ENCODE assay signal across 9 cellular contexts in genomic region chr4:14168919-14169318, GRCh38.
DNase-seq lines count a peak whose midpoint lies in the region; ATAC-seq, FAIRE-seq and TF ChIP-seq lines count a peak whose summit lies in the region.
"Had no signal": no experiment of that assay in that cellular context is flagged by ENCODE, and none has a peak within 500 bp of the region (broad histone marks: within the 10 kb centered on the region; RNA-seq: fewer than 3 reads in every experiment).

No MANE protein-coding gene starts in this region.

- peak; percentile 57 for DNase-seq in AG20443 (ENCODE audit: low spot score)
- peak; percentile 87 for DNase-seq in T1000 (lab: John Stamatoyannopoulos, UW)
- DNase-seq in kidney: no peak
- DNase-seq in occipital lobe (lab: John Stamatoyannopoulos, UW): no peak
- no peak for DNase-seq in NCI-H526 treated with DMSO at 0.1 percent for 48 hours (lab: John Stamatoyannopoulos, UW)
- no peak for DNase-seq in T-helper 2 cell treated with Interferon-gamma antibody and Interleukin-4, amounts not matched to agents 5 μg/mL and 100 μg/mL, for 36 hours (ENCODE audit: low spot score)
- DNase-seq: activated naive CD8-positive, alpha-beta T cell treated with anti-CD3 and anti-CD28 coated beads, Interleukin-2, amount 10 ng/mL, durations not matched to agents 7 days and 5 days had no signal

- H3K27ac Mint-ChIP-seq in T-helper 2 cell treated with Interferon-gamma antibody and Interleukin-4, amounts not matched to agents 5 μg/mL and 100 μg/mL, for 36 hours: no peak overlapping the region
- H3K27ac Mint-ChIP-seq: activated naive CD8-positive, alpha-beta T cell treated with anti-CD3 and anti-CD28 coated beads, Interleukin-2, amount 10 ng/mL, durations not matched to agents 7 days and 5 days had no signal

- no peaks in the 10 kb centered on the region for H3K9me3 Mint-ChIP-seq in T-helper 2 cell treated with Interferon-gamma antibody and Interleukin-4, amounts not matched to agents 5 μg/mL and 100 μg/mL, for 36 hours
- H3K9me3 Mint-ChIP-seq: activated naive CD8-positive, alpha-beta T cell treated with anti-CD3 and anti-CD28 coated beads, Interleukin-2, amount 10 ng/mL, durations not matched to agents 7 days and 5 days had no signal

- no peaks in the 10 kb centered on the region for H3K4me1 Mint-ChIP-seq in T-helper 2 cell treated with Interferon-gamma antibody and Interleukin-4, amounts not matched to agents 5 μg/mL and 100 μg/mL, for 36 hours (ENCODE audit: low read depth)

- no peak overlapping the region for H3K4me3 Mint-ChIP-seq in T-helper 2 cell treated with Interferon-gamma antibody and Interleukin-4, amounts not matched to agents 5 μg/mL and 100 μg/mL, for 36 hours
- H3K4me3 Mint-ChIP-seq: activated naive CD8-positive, alpha-beta T cell treated with anti-CD3 and anti-CD28 coated beads, Interleukin-2, amount 10 ng/mL, durations not matched to agents 7 days and 5 days had no signal

- H3K27ac ChIP-seq in kidney (ENCODE audit: low read depth in 2 of 2, low read length in 2 of 2): no peak overlapping the region

- H3K4me1 ChIP-seq in kidney (ENCODE audit: control insufficient read depth in 1 of 2, insufficient read depth in 1 of 2, low read depth in 1 of 2, low read length in 2 of 2): no peaks in the 10 kb centered on the region

- H3K9ac ChIP-seq in kidney (ENCODE audit: low read length in 2 of 2): no peak overlapping the region

- no peaks in the 10 kb centered on the region for H3K36me3 ChIP-seq in kidney (ENCODE audit: control insufficient read depth in 1 of 2, insufficient read depth in 2 of 2, low read length in 2 of 2)

- FAIRE-seq in kidney (lab: Jason Lieb, UNC): peak; percentile 92

- no peak overlapping the region for H3K4me3 ChIP-seq in kidney (ENCODE audit: low read length in 2 of 2)

- intact Hi-C loops in kidney (cut with DNase I): no loop called here

- H3K9me3 ChIP-seq in kidney (ENCODE audit: control insufficient read depth in 1 of 2, low read length in 2 of 2): no peaks in the 10 kb centered on the region

- ATAC-seq in GM19395 (IDR thresholded peaks at IDR 0.05; ENCODE audit: unreplicated experiment) (peak; percentile 70), HG03457 (IDR thresholded peaks at IDR 0.05; ENCODE audit: unreplicated experiment) (peak; percentile 58)

- no peaks in the 10 kb centered on the region for H3K27me3 Mint-ChIP-seq in T-helper 2 cell treated with Interferon-gamma antibody and Interleukin-4, amounts not matched to agents 5 μg/mL and 100 μg/mL, for 36 hours (ENCODE audit: low read depth)
- H3K27me3 Mint-ChIP-seq: activated naive CD8-positive, alpha-beta T cell treated with anti-CD3 and anti-CD28 coated beads, Interleukin-2, amount 10 ng/mL, durations not matched to agents 7 days and 5 days had no signal

- TF ChIP-seq CTCF in kidney (IDR thresholded peaks at IDR 0.05; ENCODE audit: borderline replicate concordance, extremely low read depth, insufficient read depth): no peak

- H3K36me3 Mint-ChIP-seq in T-helper 2 cell treated with Interferon-gamma antibody and Interleukin-4, amounts not matched to agents 5 μg/mL and 100 μg/mL, for 36 hours (ENCODE audit: low read depth): no peaks in the 10 kb centered on the region
- H3K36me3 Mint-ChIP-seq: activated naive CD8-positive, alpha-beta T cell treated with anti-CD3 and anti-CD28 coated beads, Interleukin-2, amount 10 ng/mL, durations not matched to agents 7 days and 5 days had no signal

Comparison
In these comparisons a context has a peak if more than half of its experiments do, and no peak if none do; other contexts are left out.
1. DNase-seq: peak in AG20443 (single experiment) and T1000 (single experiment); none in kidney (single experiment), occipital lobe (single experiment), NCI-H526 treated with DMSO at 0.1 percent for 48 hours (single experiment) and T-helper 2 cell treated with Interferon-gamma antibody and Interleukin-4, amounts not matched to agents 5 μg/mL and 100 μg/mL, for 36 hours (single experiment).